Comparison of ENCODE assay signal across 20 cellular contexts in the genomic region with DNA sequence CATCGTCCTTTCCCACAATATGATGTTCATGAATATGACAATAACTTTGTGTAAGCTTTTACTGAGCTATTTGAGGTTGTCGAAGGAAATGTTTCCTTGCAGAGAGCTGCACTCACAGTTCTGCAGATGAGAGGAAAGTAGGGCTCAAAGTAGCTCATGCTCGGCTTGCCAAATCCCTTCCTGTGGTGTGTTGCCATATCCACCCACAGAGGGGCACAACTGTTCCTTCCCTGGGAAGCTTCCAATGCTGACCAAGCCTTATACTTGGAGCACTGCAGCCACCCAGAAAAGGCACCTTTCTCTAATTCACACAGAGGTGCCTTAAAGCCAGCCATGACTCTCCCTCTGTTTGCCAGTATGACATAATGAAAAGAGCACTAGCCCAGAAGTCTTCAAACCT.
DNase-seq lines count a peak whose midpoint lies in the region; ATAC-seq and TF ChIP-seq lines count a peak whose summit lies in the region.
"Had no signal": no experiment of that assay in that cellular context is flagged by ENCODE, and none has a peak within 500 bp of the region (broad histone marks: within the 10 kb centered on the region; RNA-seq: fewer than 3 reads in every experiment).

No MANE protein-coding gene starts in this region.

- TF ChIP-seq CTCF in C4-2B (conservative IDR thresholded peaks at IDR 0.05), result peak; percentile 5; the same call in 1 of the 2 replicates
- TF ChIP-seq CTCF in brain (conservative IDR thresholded peaks at IDR 0.05), result peak; percentile 44 to 61

- H4K20me1 ChIP-seq in Karpas-422 (ENCODE audit: insufficient read depth, low read depth, low read length), result no peaks in the 10 kb centered on the region

- H3K27ac Mint-ChIP-seq in brain, result peak overlapping the region in 1 of 5 experiments; percentile 32
- H3K27ac Mint-ChIP-seq: activated CD8-positive, alpha-beta T cell treated with anti-CD3 and anti-CD28 coated beads, Interleukin-2, amount 10 ng/mL, durations not matched to agents 7 days and 5 days; CD4-positive, alpha-beta memory T cell; HFFc6 had no signal

- H2AFZ ChIP-seq in Karpas-422 (ENCODE audit: low read length), result no peak overlapping the region

- no peak overlapping the region for H3K4me3 ChIP-seq in Karpas-422 (ENCODE audit: low read length)
- no peak overlapping the region for H3K4me3 ChIP-seq in mesendoderm (ENCODE audit: low read length)
- H3K4me3 ChIP-seq: transverse colon had no signal

- H3K79me2 ChIP-seq in Karpas-422 (ENCODE audit: low read length) (no peaks in the 10 kb centered on the region), mesendoderm (ENCODE audit: control insufficient read depth, insufficient read depth, low read length) (no peaks in the 10 kb centered on the region)

- intact Hi-C loops in cardiac septum (cut with DNase I), result no loop called here

- ATAC-seq in GM21447 (IDR thresholded peaks at IDR 0.05; ENCODE audit: unreplicated experiment) (no peak), HG02981 (IDR thresholded peaks at IDR 0.05; ENCODE audit: unreplicated experiment) (no peak)
- ATAC-seq: activated CD8-positive, alpha-beta T cell treated with anti-CD3 and anti-CD28 coated beads, Interleukin-2, amount 10 ng/mL, durations not matched to agents 7 days and 5 days; activated T-cell treated with anti-CD3 and anti-CD28 coated beads, Interleukin-2, amount 50 U/mL, for 4 hours; right cardiac atrium; stimulated activated naive CD8-positive, alpha-beta T cell treated with anti-CD3 and anti-CD28 coated beads, Interleukin-15, Interleukin-2, amounts not matched to agents 100 U/mL and 50 U/mL, for 24 hours had no signal

- no peak overlapping the region for H2BK15ac ChIP-seq in mesendoderm (replicated peaks; ENCODE audit: low read depth)

- H3K9ac ChIP-seq in Karpas-422 (ENCODE audit: low read length) (no peak overlapping the region), mesendoderm (ENCODE audit: low read length) (no peak overlapping the region)

- H3K56ac ChIP-seq in mesendoderm (ENCODE audit: low read length), result no peak overlapping the region

- no peaks in the 10 kb centered on the region for H3K9me3 ChIP-seq in Karpas-422 (ENCODE audit: low read length)

- H2BK5ac ChIP-seq in mesendoderm (ENCODE audit: low read length), result no peak overlapping the region

- H3K36me3 Mint-ChIP-seq in brain, result no peaks in the 10 kb centered on the region
- H3K36me3 Mint-ChIP-seq: CD4-positive, alpha-beta memory T cell had no signal

- no peaks in the 10 kb centered on the region for H3K4me1 Mint-ChIP-seq in brain
- H3K4me1 Mint-ChIP-seq: CD4-positive, alpha-beta memory T cell had no signal

- no peaks in the 10 kb centered on the region for H3K9me2 ChIP-seq in Karpas-422 (replicated peaks; ENCODE audit: insufficient read depth, low read length)

- H3K4me1 ChIP-seq in Karpas-422 (ENCODE audit: low read length) (no peaks in the 10 kb centered on the region), mesendoderm (ENCODE audit: control insufficient read depth, low read depth, low read length) (no peaks in the 10 kb centered on the region)
- H3K4me1 ChIP-seq: transverse colon had no signal

- peaks cover 0 to 11% (median 10%) of the 10 kb centered on the region in 5 experiments for H3K9me3 Mint-ChIP-seq in brain

- no peak overlapping the region for H2BK120ac ChIP-seq in mesendoderm (ENCODE audit: low read depth, low read length)

- H3K27ac ChIP-seq in C4-2B (no peak overlapping the region), Karpas-422 (ENCODE audit: low read length) (no peak overlapping the region), mesendoderm (ENCODE audit: low read depth, low read length) (no peak overlapping the region)
- H3K27ac ChIP-seq: transverse colon had no signal

- H3K36me3 ChIP-seq in Karpas-422 (ENCODE audit: insufficient read depth, low read length), result no peaks in the 10 kb centered on the region
- no peaks in the 10 kb centered on the region for H3K36me3 ChIP-seq in mesendoderm (ENCODE audit: control insufficient read depth, insufficient read depth, low read length)
- H3K36me3 ChIP-seq: transverse colon had no signal

- no peak overlapping the region for H4K8ac ChIP-seq in mesendoderm (ENCODE audit: low read depth, low read length)

- no peak overlapping the region for H3K4ac ChIP-seq in mesendoderm (ENCODE audit: low read depth, low read length)

- H2AK5ac ChIP-seq in mesendoderm (ENCODE audit: low read length), result no peak overlapping the region

- H3K27me3 ChIP-seq in Karpas-422 (ENCODE audit: low read length) (no peaks in the 10 kb centered on the region), mesendoderm (ENCODE audit: insufficient read depth, low read length, poor library complexity) (no peaks in the 10 kb centered on the region)
- H3K27me3 ChIP-seq: transverse colon had no signal

- H4K5ac ChIP-seq in mesendoderm (ENCODE audit: low read length), result no peak overlapping the region

- DNase-seq in Karpas-422 (peak; percentile 42), mesendoderm (peak; percentile 47), cardiac septum (ENCODE audit: low spot score) (no peak), HT-29 (ENCODE audit: low spot score) (no peak)
- DNase-seq: activated CD4-positive, CD25-positive, alpha-beta regulatory T cell; activated CD8-positive, alpha-beta T cell treated with anti-CD3 and anti-CD28 coated beads, Interleukin-2, amount 10 ng/mL, durations not matched to agents 7 days and 5 days; activated naive CD4-positive, alpha-beta T cell treated with anti-CD3 and anti-CD28 coated beads, Interleukin-2, amount 50 U/mL, for 16 hours; activated T-cell treated with anti-CD3 and anti-CD28 coated beads, Interleukin-2, amount 50 U/mL, for 4 hours; CD4-positive, alpha-beta memory T cell; HFFc6; NCI-H1417 treated with DMSO at 0.1 percent for 48 hours; right cardiac atrium; Right ventricle myocardium superior; stimulated activated naive CD8-positive, alpha-beta T cell treated with anti-CD3 and anti-CD28 coated beads, Interleukin-15, Interleukin-2, amounts not matched to agents 100 U/mL and 50 U/mL, for 24 hours; T-helper 1 cell; transverse colon had no signal

- H3K18ac ChIP-seq in mesendoderm (ENCODE audit: low read length), result no peak overlapping the region

- H3K79me1 ChIP-seq in mesendoderm (ENCODE audit: low read length), result no peaks in the 10 kb centered on the region

- H3K23ac ChIP-seq in mesendoderm (ENCODE audit: low read length), result no peak overlapping the region

- WGBS in mesendoderm (ENCODE audit: extremely low coverage, insufficient coverage, low lambda C conversion rate), result no CpG with 5 or more reads among the region's 3 CpGs

- H3K4me2 ChIP-seq in Karpas-422 (ENCODE audit: low read depth, low read length, poor library complexity, severe bottlenecking) (no peak overlapping the region), mesendoderm (ENCODE audit: low read length) (no peak overlapping the region)

- H3K27me3 Mint-ChIP-seq in brain, result no peaks in the 10 kb centered on the region
- H3K27me3 Mint-ChIP-seq: CD4-positive, alpha-beta memory T cell had no signal

- no peak overlapping the region for H3K4me3 Mint-ChIP-seq in brain
- H3K4me3 Mint-ChIP-seq: activated CD8-positive, alpha-beta T cell treated with anti-CD3 and anti-CD28 coated beads, Interleukin-2, amount 10 ng/mL, durations not matched to agents 7 days and 5 days; activated T-cell treated with anti-CD3 and anti-CD28 coated beads, Interleukin-2, amount 50 U/mL, for 4 hours; CD4-positive, alpha-beta memory T cell; HFFc6 had no signal

Comparison
In these comparisons a context has a peak if more than half of its experiments do, and no peak if none do; other contexts are left out.
1. DNase-seq: peak in Karpas-422 (single experiment) and mesendoderm (single experiment); none in cardiac septum (single experiment) and HT-29 (single experiment).